Comparison of ENCODE assay signal across 8 cellular contexts in the genomic region with DNA sequence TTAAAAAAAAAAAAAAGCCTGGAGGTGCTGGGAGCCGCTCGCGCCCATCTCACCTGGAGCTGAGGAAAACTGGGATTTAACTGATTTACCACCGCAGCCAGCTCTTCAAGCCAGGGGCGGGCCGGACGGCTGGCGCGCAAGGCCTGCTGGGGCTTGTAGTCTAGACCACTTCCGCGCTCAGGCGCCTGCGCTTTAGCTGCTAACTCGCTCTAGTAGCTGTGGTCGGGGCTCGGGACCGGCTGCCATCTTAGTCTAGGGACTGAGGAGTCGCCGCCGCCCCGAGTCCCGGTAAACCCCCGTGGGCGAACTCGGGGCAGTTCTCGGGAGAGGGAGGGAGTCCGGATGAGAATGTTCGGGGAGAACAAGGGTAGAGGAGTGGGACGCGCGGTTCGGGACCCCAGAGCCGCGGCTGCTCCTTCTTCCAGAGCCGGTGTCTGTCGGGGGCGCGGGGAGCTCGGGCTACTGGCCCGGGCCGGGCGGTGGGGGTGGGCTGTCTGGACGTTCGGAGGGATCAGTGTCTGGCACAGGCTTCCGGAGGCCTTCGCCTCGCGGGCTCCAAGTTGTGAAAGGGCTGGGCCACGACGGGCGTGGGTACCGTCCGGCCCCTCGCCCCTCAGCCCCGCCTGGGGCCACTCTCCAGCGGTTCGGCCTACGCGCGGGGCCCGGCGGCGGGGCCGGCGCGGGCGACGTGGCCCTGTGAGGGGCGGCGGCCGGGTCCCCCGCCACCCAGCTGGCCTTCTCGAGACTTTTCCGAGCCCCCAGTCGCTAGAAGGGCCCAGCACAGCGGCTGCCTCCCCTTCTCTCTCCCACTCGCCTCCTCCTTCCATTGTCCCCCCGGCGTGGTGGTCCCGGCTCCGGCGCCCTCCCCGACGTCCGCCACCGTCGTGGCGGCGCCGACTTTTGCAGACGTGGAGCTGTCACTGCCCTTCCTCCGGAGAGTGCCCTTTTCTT. TPM values are rescaled to one million over a fixed set of nuclear protein-coding genes. Genes with fewer than 3 reads are reported as not detected.
DNase-seq lines count a peak whose midpoint lies in the region; ATAC-seq and TF ChIP-seq lines count a peak whose summit lies in the region.

A gene (plus strand): TSS at position 212 of the 951 bp plus-strand sequence. CDS start 30,539 bp downstream, outside the sequence.

- peak within 1 kb of the TSS; percentile 89 for H2AFZ ChIP-seq in osteoblast (ENCODE audit: low read length)

- H3K36me3 Mint-ChIP-seq in activated naive CD4-positive, alpha-beta T cell treated with anti-CD3 and anti-CD28 coated beads, Interleukin-2, amount 50 U/mL, for 72 hours, result peaks cover 12 to 18% of the 10 kb centered on the region in 2 donors

- H3K4me3 ChIP-seq in GM06990 (replicated peaks; ENCODE audit: low read depth, low read length), result peak within 1 kb of the TSS; percentile 86
- H3K4me3 ChIP-seq in osteoblast (ENCODE audit: insufficient read depth, low read length), result peak within 1 kb of the TSS; percentile 98
- H3K4me3 ChIP-seq in thoracic aorta, result peak within 1 kb of the TSS; percentile 85

- peaks cover 53% of the 10 kb centered on the region for H3K79me2 ChIP-seq in osteoblast (ENCODE audit: insufficient read depth, low read length)

- no peak for TF ChIP-seq CTCF in GM06990 (IDR thresholded peaks at IDR 0.05; ENCODE audit: insufficient read depth, low read length, poor library complexity, severe bottlenecking)
- no peak for TF ChIP-seq CTCF in osteoblast (IDR thresholded peaks at IDR 0.05; ENCODE audit: extremely low read depth, low read depth, low read length)
- TF ChIP-seq CTCF in thoracic aorta (IDR thresholded peaks at IDR 0.05), result no peak

- H3K36me3 ChIP-seq in GM06990 (ENCODE audit: control insufficient read depth, insufficient read depth, low read length) (no peaks in the 10 kb centered on the region; the same call in 1 of the 2 replicates), osteoblast (ENCODE audit: insufficient read depth, low read length) (peaks cover 16% of the 10 kb centered on the region), thoracic aorta (no peaks in the 10 kb centered on the region)

- H3K27me3 ChIP-seq in GM06990 (replicated peaks; ENCODE audit: control insufficient read depth, insufficient read depth, low read length) (no peaks in the 10 kb centered on the region), osteoblast (ENCODE audit: insufficient read depth, low read length) (no peaks in the 10 kb centered on the region), thoracic aorta (replicated peaks; ENCODE audit: insufficient read depth) (no peaks in the 10 kb centered on the region)

- DNase-seq in GM06990 (ENCODE audit: extremely low read depth, insufficient read length) (peak; percentile 89), NCI-H1092 (lab: John Stamatoyannopoulos, UW) (peak; percentile 94), glomerular visceral epithelial cell (ENCODE audit: extremely low spot score) (peak; percentile 97), osteoblast (ENCODE audit: insufficient read length, low spot score, missing footprints) (peak; percentile 99), thoracic aorta (ENCODE audit: low spot score) (peak; percentile 93)
- peak; percentile 87 to 93 for DNase-seq in activated naive CD4-positive, alpha-beta T cell treated with anti-CD3 and anti-CD28 coated beads, Interleukin-2, amount 50 U/mL, for 72 hours (ENCODE audit: low spot score in 2 of 2)

- peaks cover 35% of the 10 kb centered on the region for H4K20me1 ChIP-seq in osteoblast (ENCODE audit: insufficient read depth, low read length)

- H3K9me3 ChIP-seq in osteoblast (ENCODE audit: low read depth, low read length) (no peaks in the 10 kb centered on the region), thoracic aorta (no peaks in the 10 kb centered on the region)

- H3K4me1 ChIP-seq in osteoblast (ENCODE audit: insufficient read depth, low read length) (peaks cover 14% of the 10 kb centered on the region), thoracic aorta (ENCODE audit: control insufficient read depth in 1 of 2, low read depth in 2 of 2) (peaks cover 28 to 45% of the 10 kb centered on the region in 2 donors)

- H3K27ac ChIP-seq in osteoblast (ENCODE audit: low read depth, low read length) (peak within 1 kb of the TSS; percentile 89), thoracic aorta (peak within 1 kb of the TSS; percentile 86 to 88)

- H3K4me2 ChIP-seq in osteoblast (ENCODE audit: insufficient read depth, low read length), result peak within 1 kb of the TSS; percentile 99

- no peaks in the 10 kb centered on the region for H3K9me3 Mint-ChIP-seq in activated naive CD4-positive, alpha-beta T cell treated with anti-CD3 and anti-CD28 coated beads, Interleukin-2, amount 50 U/mL, for 72 hours

- peak; percentile 93 for ATAC-seq in HG02588 (IDR thresholded peaks at IDR 0.05; ENCODE audit: unreplicated experiment)
- peak; percentile 100 for ATAC-seq in SK-N-SH treated with all-trans-retinoic acid at 6 μM for 48 hours
- ATAC-seq in activated naive CD4-positive, alpha-beta T cell treated with anti-CD3 and anti-CD28 coated beads, Interleukin-2, amount 50 U/mL, for 72 hours, result peak; percentile 99 to 100
- ATAC-seq in thoracic aorta (ENCODE audit: insufficient number of reproducible peaks, low FRiP score, low read depth), result peak; percentile 89

- peak within 1 kb of the TSS; percentile 93 to 100 for H3K27ac Mint-ChIP-seq in activated naive CD4-positive, alpha-beta T cell treated with anti-CD3 and anti-CD28 coated beads, Interleukin-2, amount 50 U/mL, for 72 hours

TF ChIP-seq in SK-N-SH treated with all-trans-retinoic acid at 6 μM for 48 hours, 23 proteins besides CTCF, POLR2A, EP300 and RAD21 (continues in another document):
- no peak for TF ChIP-seq BACH2 (CRISPR knock-in tag; IDR thresholded peaks at IDR 0.05; ENCODE audit: borderline replicate concordance)
- TF ChIP-seq, protein P1, sequence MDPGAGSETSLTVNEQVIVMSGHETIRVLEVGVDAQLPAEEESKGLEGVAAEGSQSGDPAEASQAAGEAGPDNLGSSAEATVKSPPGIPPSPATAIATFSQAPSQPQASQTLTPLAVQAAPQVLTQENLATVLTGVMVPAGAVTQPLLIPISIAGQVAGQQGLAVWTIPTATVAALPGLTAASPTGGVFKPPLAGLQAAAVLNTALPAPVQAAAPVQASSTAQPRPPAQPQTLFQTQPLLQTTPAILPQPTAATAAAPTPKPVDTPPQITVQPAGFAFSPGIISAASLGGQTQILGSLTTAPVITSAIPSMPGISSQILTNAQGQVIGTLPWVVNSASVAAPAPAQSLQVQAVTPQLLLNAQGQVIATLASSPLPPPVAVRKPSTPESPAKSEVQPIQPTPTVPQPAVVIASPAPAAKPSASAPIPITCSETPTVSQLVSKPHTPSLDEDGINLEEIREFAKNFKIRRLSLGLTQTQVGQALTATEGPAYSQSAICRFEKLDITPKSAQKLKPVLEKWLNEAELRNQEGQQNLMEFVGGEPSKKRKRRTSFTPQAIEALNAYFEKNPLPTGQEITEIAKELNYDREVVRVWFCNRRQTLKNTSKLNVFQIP (CRISPR knock-in tag; IDR thresholded peaks at IDR 0.05; ENCODE audit: borderline replicate concordance, low read depth), result no peak
- no peak for TF ChIP-seq ESRRG (CRISPR knock-in tag; IDR thresholded peaks at IDR 0.05)
- TF ChIP-seq ZNF8 (CRISPR knock-in tag; IDR thresholded peaks at IDR 0.05), result no peak
- TF ChIP-seq, protein P2, sequence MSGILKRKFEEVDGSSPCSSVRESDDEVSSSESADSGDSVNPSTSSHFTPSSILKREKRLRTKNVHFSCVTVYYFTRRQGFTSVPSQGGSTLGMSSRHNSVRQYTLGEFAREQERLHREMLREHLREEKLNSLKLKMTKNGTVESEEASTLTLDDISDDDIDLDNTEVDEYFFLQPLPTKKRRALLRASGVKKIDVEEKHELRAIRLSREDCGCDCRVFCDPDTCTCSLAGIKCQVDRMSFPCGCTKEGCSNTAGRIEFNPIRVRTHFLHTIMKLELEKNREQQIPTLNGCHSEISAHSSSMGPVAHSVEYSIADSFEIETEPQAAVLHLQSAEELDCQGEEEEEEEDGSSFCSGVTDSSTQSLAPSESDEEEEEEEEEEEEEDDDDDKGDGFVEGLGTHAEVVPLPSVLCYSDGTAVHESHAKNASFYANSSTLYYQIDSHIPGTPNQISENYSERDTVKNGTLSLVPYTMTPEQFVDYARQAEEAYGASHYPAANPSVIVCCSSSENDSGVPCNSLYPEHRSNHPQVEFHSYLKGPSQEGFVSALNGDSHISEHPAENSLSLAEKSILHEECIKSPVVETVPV (CRISPR knock-in tag; IDR thresholded peaks at IDR 0.05), result no peak
- TF ChIP-seq ZNF565 (CRISPR knock-in tag; conservative IDR thresholded peaks at IDR 0.05; ENCODE audit: low read depth), result no peak
- TF ChIP-seq ISL1 (CRISPR knock-in tag; IDR thresholded peaks at IDR 0.05), result no peak
- TF ChIP-seq, protein P3, sequence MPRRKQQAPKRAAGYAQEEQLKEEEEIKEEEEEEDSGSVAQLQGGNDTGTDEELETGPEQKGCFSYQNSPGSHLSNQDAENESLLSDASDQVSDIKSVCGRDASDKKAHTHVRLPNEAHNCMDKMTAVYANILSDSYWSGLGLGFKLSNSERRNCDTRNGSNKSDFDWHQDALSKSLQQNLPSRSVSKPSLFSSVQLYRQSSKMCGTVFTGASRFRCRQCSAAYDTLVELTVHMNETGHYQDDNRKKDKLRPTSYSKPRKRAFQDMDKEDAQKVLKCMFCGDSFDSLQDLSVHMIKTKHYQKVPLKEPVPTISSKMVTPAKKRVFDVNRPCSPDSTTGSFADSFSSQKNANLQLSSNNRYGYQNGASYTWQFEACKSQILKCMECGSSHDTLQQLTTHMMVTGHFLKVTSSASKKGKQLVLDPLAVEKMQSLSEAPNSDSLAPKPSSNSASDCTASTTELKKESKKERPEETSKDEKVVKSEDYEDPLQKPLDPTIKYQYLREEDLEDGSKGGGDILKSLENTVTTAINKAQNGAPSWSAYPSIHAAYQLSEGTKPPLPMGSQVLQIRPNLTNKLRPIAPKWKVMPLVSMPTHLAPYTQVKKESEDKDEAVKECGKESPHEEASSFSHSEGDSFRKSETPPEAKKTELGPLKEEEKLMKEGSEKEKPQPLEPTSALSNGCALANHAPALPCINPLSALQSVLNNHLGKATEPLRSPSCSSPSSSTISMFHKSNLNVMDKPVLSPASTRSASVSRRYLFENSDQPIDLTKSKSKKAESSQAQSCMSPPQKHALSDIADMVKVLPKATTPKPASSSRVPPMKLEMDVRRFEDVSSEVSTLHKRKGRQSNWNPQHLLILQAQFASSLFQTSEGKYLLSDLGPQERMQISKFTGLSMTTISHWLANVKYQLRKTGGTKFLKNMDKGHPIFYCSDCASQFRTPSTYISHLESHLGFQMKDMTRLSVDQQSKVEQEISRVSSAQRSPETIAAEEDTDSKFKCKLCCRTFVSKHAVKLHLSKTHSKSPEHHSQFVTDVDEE (CRISPR knock-in tag; IDR thresholded peaks at IDR 0.05), result no peak
- no peak for TF ChIP-seq SNAI2 (CRISPR knock-in tag; IDR thresholded peaks at IDR 0.05)
- TF ChIP-seq TOX (CRISPR knock-in tag; IDR thresholded peaks at IDR 0.05; ENCODE audit: borderline replicate concordance), result no peak

RNA-seq across cellular contexts. Expression of the gene that starts here (rescaled TPM):
- 10 to 100 TPM; 37.4 to 49.5 TPM for total RNA-seq in activated naive CD4-positive, alpha-beta T cell treated with anti-CD3 and anti-CD28 coated beads, Interleukin-2, amount 50 U/mL, for 72 hours
- total RNA-seq in osteoblast (73.4 and 79.3 TPM in 2 replicates), thoracic aorta (10 to 100 TPM; 46.2 to 70.6 TPM)

Comparison
In these comparisons a context has a peak if more than half of its experiments do, and no peak if none do; other contexts are left out.
1. Peak in every context shown above with its lines: DNase-seq, ATAC-seq, H3K4me3 ChIP-seq and H3K27ac ChIP-seq.